8 cellular contexts compared by ENCODE assay signal in genomic region chr1:234478481-234479309, GRCh38. TPM values are rescaled to one million over a fixed set of nuclear protein-coding genes. Genes with fewer than 3 reads are reported as not detected.
DNase-seq lines count a peak whose midpoint lies in the region; ATAC-seq, FAIRE-seq and TF ChIP-seq lines count a peak whose summit lies in the region.

TSS of gene TARBP1 (minus strand) at chr1:234479179. CDS start at chr1:234479103, 76 bp downstream.

- H3K9ac ChIP-seq in keratinocyte (ENCODE audit: control insufficient read depth, extremely low read depth, insufficient read depth, low read length), result peak within 1 kb of the TSS; percentile 75

- H3K4me3 Mint-ChIP-seq in activated B cell treated with CpG ODN at 0.5 μM for 24 hours, result peak within 1 kb of the TSS; percentile 85

- CTCF ChIA-PET in activated B cell treated with CpG ODN at 0.5 μM for 24 hours (lab: Charles Lee), result interaction anchor here (3.2 kb wide), 1 partner anchor 8 kb away, joined by 7 read pairs; no protein-coding TSS in a partner anchor

- H3K4me1 Mint-ChIP-seq in activated B cell treated with CpG ODN at 0.5 μM for 24 hours, result peaks cover 43% of the 10 kb centered on the region

- peaks cover 17% of the 10 kb centered on the region for H3K79me2 ChIP-seq in keratinocyte (ENCODE audit: control insufficient read depth, insufficient read depth, low read length)

- peaks cover 6% of the 10 kb centered on the region for H3K9me3 Mint-ChIP-seq in activated B cell treated with CpG ODN at 0.5 μM for 24 hours

- peak; percentile 98 for DNase-seq in AG08395 (ENCODE audit: low spot score)
- peak; percentile 65 for DNase-seq in NCI-H2196 (lab: John Stamatoyannopoulos, UW; ENCODE audit: unreplicated experiment)
- peak; percentile 82 for DNase-seq in activated B cell treated with CpG ODN at 0.5 μM for 24 hours
- peak in 52 of 61 donors; percentile 31 to 89 (median 69) for DNase-seq in caudate nucleus (lab: John Stamatoyannopoulos, UW)
- DNase-seq in keratinocyte (ENCODE audit: low read depth, low spot score), result no peak
- DNase-seq in stimulated activated CD4-positive, alpha-beta T cell treated with anti-CD3 and anti-CD28 coated beads, Interleukin-15, amount 100 ng/mL, for 1 hour (ENCODE audit: low read depth in 1 of 2, low spot score in 1 of 2), result peak; percentile 43 to 72

- ATAC-seq in GM18867 (IDR thresholded peaks at IDR 0.05; ENCODE audit: unreplicated experiment) (peak; percentile 72), HG03095 (IDR thresholded peaks at IDR 0.05; ENCODE audit: unreplicated experiment) (peak; percentile 60), activated B cell treated with CpG ODN at 0.5 μM for 24 hours (ENCODE audit: low read depth) (peak; percentile 66)

- no peak for TF ChIP-seq CTCF in activated B cell treated with CpG ODN at 0.5 μM for 24 hours (IDR thresholded peaks at IDR 0.05)
- TF ChIP-seq CTCF in keratinocyte (optimal IDR thresholded peaks at IDR 0.05 in 1 of 3, IDR thresholded peaks at IDR 0.05 in 1 of 3, conservative IDR thresholded peaks at IDR 0.05 in 1 of 3; ENCODE audit: extremely low read depth in 1 of 3, insufficient read depth in 2 of 3, low read length in 3 of 3), result peak in 2 of 3 experiments; percentile 31 to 53

- FAIRE-seq in keratinocyte (lab: Jason Lieb, UNC), result no peak

- H3K4me3 ChIP-seq in keratinocyte (ENCODE audit: control insufficient read depth in 2 of 3, extremely low read depth in 1 of 3, insufficient read depth in 2 of 3, low read depth in 1 of 3, low read length in 3 of 3), result peak within 1 kb of the TSS; percentile 62 to 87 (median 84)

- peak within 1 kb of the TSS; percentile 80 for H3K4me2 ChIP-seq in keratinocyte (ENCODE audit: control insufficient read depth, extremely low read depth, insufficient read depth, low read depth, low read length)

- H3K36me3 ChIP-seq in keratinocyte (ENCODE audit: control insufficient read depth in 2 of 2, extremely low read depth in 1 of 2, insufficient read depth in 2 of 2, low read length in 2 of 2), result peaks cover 0 to 1% of the 10 kb centered on the region in 2 experiments

- intact Hi-C loops in activated B cell treated with CpG ODN at 0.5 μM for 24 hours (cut with micrococcal nuclease), result loop anchor here (1.0 to 5.0 kb wide), 9 partner anchors 44 to 1024 kb away; partner anchors contain the start of genes ARID4B, B3GALNT2, COA6 and GGPS1

- H3K36me3 Mint-ChIP-seq in activated B cell treated with CpG ODN at 0.5 μM for 24 hours (ENCODE audit: low read depth), result peaks cover 3% of the 10 kb centered on the region

- peak within 1 kb of the TSS; percentile 71 for H2AFZ ChIP-seq in keratinocyte (ENCODE audit: control insufficient read depth, low read length)

- dilution Hi-C loops in keratinocyte (cut with MboI; ENCODE audit: extremely low pct_ligation_motif_present, low sequenced_read_pairs), result no loop called here

- POLR2A ChIA-PET in activated B cell treated with CpG ODN at 0.5 μM for 24 hours (lab: Charles Lee), result interaction anchor here (0.6 to 2.4 kb wide), 14 partner anchors 8 to 1026 kb away, joined by 3 to 13 read pairs (median 4); partner anchors contain the start of genes B3GALNT2, COA6, IRF2BP2 and RBM34

- no peaks in the 10 kb centered on the region for H3K9me1 ChIP-seq in keratinocyte (ENCODE audit: control insufficient read depth, extremely low read depth, insufficient read depth, low read length)

- H3K27me3 ChIP-seq in keratinocyte (ENCODE audit: control insufficient read depth, extremely low read depth, insufficient read depth, low read length), result no peaks in the 10 kb centered on the region

- peaks cover 11% of the 10 kb centered on the region for H3K4me1 ChIP-seq in keratinocyte (ENCODE audit: control insufficient read depth, extremely low read depth, insufficient read depth, low read length)

- peak within 1 kb of the TSS; percentile 82 for H3K27ac ChIP-seq in caudate nucleus (ENCODE audit: low read depth, low read length)
- H3K27ac ChIP-seq in keratinocyte (ENCODE audit: control insufficient read depth, insufficient read depth, low read length), result peak within 1 kb of the TSS; percentile 40

- no peaks in the 10 kb centered on the region for H4K20me1 ChIP-seq in keratinocyte (ENCODE audit: control insufficient read depth, extremely low read depth, insufficient read depth, low read length)

- H3K27me3 Mint-ChIP-seq in activated B cell treated with CpG ODN at 0.5 μM for 24 hours, result peaks cover 5% of the 10 kb centered on the region

- no peaks in the 10 kb centered on the region for H3K9me3 ChIP-seq in keratinocyte (ENCODE audit: control insufficient read depth, low read depth, low read length)

- H3K27ac Mint-ChIP-seq in activated B cell treated with CpG ODN at 0.5 μM for 24 hours, result peak within 1 kb of the TSS; percentile 88

RNA-seq across cellular contexts. Expression of gene TARBP1, which starts in this region (rescaled TPM):
- total RNA-seq in activated B cell treated with CpG ODN at 0.5 μM for 24 hours, result 27.0 and 30.4 TPM in 2 replicates
- 18.4 to 28.7 TPM (median 23.6 TPM) in 3 replicates for polyA plus RNA-seq in keratinocyte
- polyA plus RNA-seq in keratinocyte (2011; ENCODE audit: low read depth), result 9.5 TPM
- 11.2 and 26.8 TPM in 2 replicates for polyA plus RNA-seq in keratinocyte (2011; cell fraction: cytosol; rRNA removed)
- polyA plus RNA-seq in keratinocyte (2011; cell fraction: nucleus; rRNA removed), result 70.3 and 70.5 TPM in 2 replicates
- polyA plus RNA-seq in keratinocyte (2012; ENCODE audit: low replicate concordance), result 10.5 and 11.1 TPM in 2 replicates
- polyA minus RNA-seq in keratinocyte, result 6.8 to 25.2 TPM (median 15.0 TPM) in 3 replicates
- polyA minus RNA-seq in keratinocyte (2011; cell fraction: cytosol; rRNA and poly(A)+ RNA removed), result 8.2 TPM
- 11.1 and 25.7 TPM in 2 replicates for polyA minus RNA-seq in keratinocyte (2011; cell fraction: nucleus; rRNA and poly(A)+ RNA removed)
